Comparison of ENCODE assay signal across 14 cellular contexts in genomic region chr12:116127858-116128257, GRCh38.
"Had no signal": no experiment of that assay in that cellular context is flagged by ENCODE, and none has a peak within 500 bp of the region (broad histone marks: within the 10 kb centered on the region; RNA-seq: fewer than 3 reads in every experiment).

No MANE protein-coding gene starts in this region.

- H3K4me3 Mint-ChIP-seq: activated CD4-positive, alpha-beta T cell treated with anti-CD3 and anti-CD28 coated beads, Interleukin-2, amount 10 ng/mL, durations not matched to agents 24 days and 14 days; activated naive CD8-positive, alpha-beta T cell treated with anti-CD3 and anti-CD28 coated beads for 36 hours; activated T-helper 1 cell treated with anti-CD3 and anti-CD28 coated beads, Interleukin-12 subunit alpha, Interleukin-12 subunit beta, Interleukin-2, Interleukin-4 antibody, amounts not matched to agents 30 ng/mL and 10 ng/mL and 1 ng/mL, durations not matched to agents 14 hours and 24 hours and 36 hours; naive B cell; T-helper 2 cell treated with Interferon-gamma antibody and Interleukin-4, amounts not matched to agents 5 μg/mL and 100 μg/mL, for 36 hours had no signal

- H3K36me3 Mint-ChIP-seq: naive B cell had no signal

- H3K27me3 Mint-ChIP-seq: activated CD4-positive, alpha-beta T cell treated with anti-CD3 and anti-CD28 coated beads, Interleukin-2, amount 10 ng/mL, durations not matched to agents 24 days and 14 days; activated naive CD8-positive, alpha-beta T cell treated with anti-CD3 and anti-CD28 coated beads for 36 hours; naive B cell had no signal

- H3K27me3 ChIP-seq: gastroesophageal sphincter, right lobe of liver had no signal

- H3K4me3 ChIP-seq: gastroesophageal sphincter, lower lobe of right lung, prostate gland, right lobe of liver had no signal

- ATAC-seq: gastroesophageal sphincter; left colon; lower lobe of right lung; right lobe of liver; stimulated activated naive CD8-positive, alpha-beta T cell treated with anti-CD3 and anti-CD28 coated beads, Interleukin-15, Interleukin-2, amounts not matched to agents 100 U/mL and 50 U/mL, for 24 hours had no signal

- H3K27ac ChIP-seq: gastroesophageal sphincter, lower lobe of right lung, prostate gland, right lobe of liver had no signal

- H3K9me3 Mint-ChIP-seq: activated CD4-positive, alpha-beta T cell treated with anti-CD3 and anti-CD28 coated beads, Interleukin-2, amount 10 ng/mL, durations not matched to agents 24 days and 14 days; activated naive CD8-positive, alpha-beta T cell treated with anti-CD3 and anti-CD28 coated beads for 36 hours; activated T-helper 1 cell treated with anti-CD3 and anti-CD28 coated beads, Interleukin-12 subunit alpha, Interleukin-12 subunit beta, Interleukin-2, Interleukin-4 antibody, amounts not matched to agents 30 ng/mL and 10 ng/mL and 1 ng/mL, durations not matched to agents 14 hours and 24 hours and 36 hours; naive B cell; T-helper 2 cell treated with Interferon-gamma antibody and Interleukin-4, amounts not matched to agents 5 μg/mL and 100 μg/mL, for 36 hours had no signal

- H3K27ac Mint-ChIP-seq: activated CD4-positive, alpha-beta T cell treated with anti-CD3 and anti-CD28 coated beads, Interleukin-2, amount 10 ng/mL, durations not matched to agents 24 days and 14 days; activated naive CD8-positive, alpha-beta T cell treated with anti-CD3 and anti-CD28 coated beads for 36 hours; activated T-helper 1 cell treated with anti-CD3 and anti-CD28 coated beads, Interleukin-12 subunit alpha, Interleukin-12 subunit beta, Interleukin-2, Interleukin-4 antibody, amounts not matched to agents 30 ng/mL and 10 ng/mL and 1 ng/mL, durations not matched to agents 14 hours and 24 hours and 36 hours; T-helper 2 cell treated with Interferon-gamma antibody and Interleukin-4, amounts not matched to agents 5 μg/mL and 100 μg/mL, for 36 hours had no signal

- H3K9me3 ChIP-seq: gastroesophageal sphincter, lower lobe of right lung, prostate gland, right lobe of liver had no signal

- H3K36me3 ChIP-seq: gastroesophageal sphincter, lower lobe of right lung, prostate gland, right lobe of liver had no signal

- DNase-seq: activated CD4-positive, alpha-beta T cell treated with anti-CD3 and anti-CD28 coated beads, Interleukin-2, amount 10 ng/mL, durations not matched to agents 24 days and 14 days; activated CD4-positive, CD25-positive, alpha-beta regulatory T cell; activated naive CD8-positive, alpha-beta T cell treated with anti-CD3 and anti-CD28 coated beads for 36 hours; cerebellar nuclear complex; left colon; lower lobe of right lung; naive B cell; right lobe of liver; stimulated activated naive CD8-positive, alpha-beta T cell treated with anti-CD3 and anti-CD28 coated beads, Interleukin-15, Interleukin-2, amounts not matched to agents 100 U/mL and 50 U/mL, for 24 hours; trophoblast cell had no signal
